Comparison of ENCODE assay signal across 8 cellular contexts in genomic region chr14:22598896-22599244, GRCh38. TPM values are rescaled to one million over a fixed set of nuclear protein-coding genes. Genes with fewer than 3 reads are reported as not detected.
DNase-seq lines count a peak whose midpoint lies in the region; ATAC-seq and TF ChIP-seq lines count a peak whose summit lies in the region.

No MANE protein-coding gene starts in this region.

- no peak for DNase-seq in activated CD4-positive, CD25-positive, alpha-beta regulatory T cell (lab: John Stamatoyannopoulos, UW)
- DNase-seq in SK-N-SH (no peak), dermis microvascular lymphatic vessel endothelial cell (ENCODE audit: low read depth in 2 of 2) (peak; percentile 18 to 74), lower lobe of right lung (no peak)
- peak; percentile 6 for DNase-seq in stimulated activated naive B cell treated with anti-CD40 and anti-IgM and Interleukin-4, amounts not matched to agents 10 μg/mL and 1 μg/mL and 100 μg/mL, for 72 hours

- CTCF ChIA-PET in SK-N-SH (lab: Yijun Ruan, JAX): interaction anchor here (0.6 to 4.0 kb wide), 19 partner anchors 9 to 255 kb away, joined by 3 to 24 read pairs (median 3); partner anchors contain the start of gene DAD1

- H3K36me3 Mint-ChIP-seq in stimulated activated naive B cell treated with anti-CD40 and anti-IgM and Interleukin-4, amounts not matched to agents 10 μg/mL and 1 μg/mL and 100 μg/mL, for 72 hours: peaks cover 29 to 41% of the 10 kb centered on the region in 2 donors

- H3F3A ChIP-seq in SK-N-SH (replicated peaks; ENCODE audit: insufficient read depth): no peaks in the 10 kb centered on the region

- no peaks in the 10 kb centered on the region for H3K9me3 Mint-ChIP-seq in stimulated activated naive B cell treated with anti-CD40 and anti-IgM and Interleukin-4, amounts not matched to agents 10 μg/mL and 1 μg/mL and 100 μg/mL, for 72 hours

- H3K9me3 ChIP-seq in SK-N-SH: no peaks in the 10 kb centered on the region
- H3K9me3 ChIP-seq in lower lobe of right lung: no peaks in the 10 kb centered on the region

- H3K27ac Mint-ChIP-seq in stimulated activated naive B cell treated with anti-CD40 and anti-IgM and Interleukin-4, amounts not matched to agents 10 μg/mL and 1 μg/mL and 100 μg/mL, for 72 hours: peak overlapping the region; percentile 95

- H3K4me1 ChIP-seq in SK-N-SH (ENCODE audit: control insufficient read depth in 1 of 2, insufficient read depth in 2 of 2, low read depth in 1 of 2, low read length in 1 of 2): peaks cover 6 to 8% of the 10 kb centered on the region in 2 experiments; a peak in 3 of 4 replicates
- H3K4me1 ChIP-seq in lower lobe of right lung: peaks cover 22% of the 10 kb centered on the region

- H3K79me2 ChIP-seq in SK-N-SH (ENCODE audit: insufficient read depth): no peaks in the 10 kb centered on the region; the same call in 1 of the 2 replicates

- H3K4me3 ChIP-seq in SK-N-SH (ENCODE audit: low read depth in 2 of 2, low read length in 1 of 2): peak overlapping the region; percentile 89 to 93
- H3K4me3 ChIP-seq in lower lobe of right lung: peak overlapping the region; percentile 89

- peak overlapping the region; percentile 97 to 98 for H3K4me3 Mint-ChIP-seq in stimulated activated naive B cell treated with anti-CD40 and anti-IgM and Interleukin-4, amounts not matched to agents 10 μg/mL and 1 μg/mL and 100 μg/mL, for 72 hours

- H4K20me1 ChIP-seq in SK-N-SH (ENCODE audit: insufficient read depth): no peaks in the 10 kb centered on the region

- peak overlapping the region; percentile 100 for H2AFZ ChIP-seq in SK-N-SH (ENCODE audit: low read depth)

- TF ChIP-seq RAD21 in SK-N-SH (IDR thresholded peaks at IDR 0.05; ENCODE audit: low read length): no peak

- TF ChIP-seq CTCF in SK-N-SH (IDR thresholded peaks at IDR 0.05) (peak; percentile 39), lower lobe of right lung (IDR thresholded peaks at IDR 0.05) (peak; percentile 6)

- H3K27me3 Mint-ChIP-seq in stimulated activated naive B cell treated with anti-CD40 and anti-IgM and Interleukin-4, amounts not matched to agents 10 μg/mL and 1 μg/mL and 100 μg/mL, for 72 hours: no peaks in the 10 kb centered on the region

- peak overlapping the region; percentile 69 for H3K9ac ChIP-seq in SK-N-SH

- H3K27me3 ChIP-seq in SK-N-SH (ENCODE audit: insufficient read depth) (no peaks in the 10 kb centered on the region; the same call in 1 of the 2 replicates), lower lobe of right lung (ENCODE audit: low read depth) (no peaks in the 10 kb centered on the region)

- H3K36me3 ChIP-seq in SK-N-SH (replicated peaks in 1 of 2; ENCODE audit: control insufficient read depth in 1 of 2, insufficient read depth in 2 of 2, low read length in 1 of 2): peaks cover 7 to 9% of the 10 kb centered on the region in 2 experiments
- H3K36me3 ChIP-seq in lower lobe of right lung: peaks cover 26% of the 10 kb centered on the region

- no peak for TF ChIP-seq EP300 in SK-N-SH (IDR thresholded peaks at IDR 0.05; ENCODE audit: borderline replicate concordance in 1 of 2, low read depth in 1 of 2, low read length in 1 of 2)

- peak overlapping the region; percentile 23 to 64; a peak in 3 of 4 replicates for H3K27ac ChIP-seq in SK-N-SH (ENCODE audit: low read depth in 2 of 2, low read length in 1 of 2)
- peak overlapping the region; percentile 89 for H3K27ac ChIP-seq in lower lobe of right lung

- intact Hi-C loops in lower lobe of right lung (cut with DNase I): no loop called here

- peak overlapping the region; percentile 92 for H3K4me2 ChIP-seq in SK-N-SH

- peak; percentile 81 to 91 for ATAC-seq in activated CD4-positive, CD25-positive, alpha-beta regulatory T cell treated with anti-CD3 and anti-CD28 coated beads, Interleukin-2, amount 50 U/mL, for 24 hours
- peak; percentile 65 for ATAC-seq in HG02973 (IDR thresholded peaks at IDR 0.05; ENCODE audit: unreplicated experiment)
- ATAC-seq in lower lobe of right lung: peak; percentile 72 to 89
- ATAC-seq in stimulated activated naive B cell treated with anti-CD40 and anti-IgM and Interleukin-4, amounts not matched to agents 10 μg/mL and 1 μg/mL and 100 μg/mL, for 72 hours (replicated peaks): peak; percentile 71 to 75
- no peak for ATAC-seq in HG03521 (IDR thresholded peaks at IDR 0.05; ENCODE audit: unreplicated experiment)

- WGBS in SK-N-SH (ENCODE audit: low lambda C conversion rate): 8% methylated on average over 5 of the region's 5 CpGs

- POLR2A ChIA-PET in SK-N-SH (lab: Yijun Ruan, JAX): interaction anchor here (1.3 kb wide), 1 partner anchor 408 kb away, joined by 3 read pairs; no protein-coding TSS in a partner anchor

- H3K4me1 Mint-ChIP-seq in stimulated activated naive B cell treated with anti-CD40 and anti-IgM and Interleukin-4, amounts not matched to agents 10 μg/mL and 1 μg/mL and 100 μg/mL, for 72 hours: peaks cover 25 to 39% of the 10 kb centered on the region in 2 donors

- no peaks in the 10 kb centered on the region for H3K9me2 ChIP-seq in SK-N-SH

TF ChIP-seq in SK-N-SH, 30 proteins besides CTCF, POLR2A, EP300 and RAD21:
- peak; percentile 34; the same call in 1 of the 2 replicates for TF ChIP-seq FOSL2 (IDR thresholded peaks at IDR 0.05; ENCODE audit: borderline replicate concordance, low read depth)
- no peak for TF ChIP-seq USF2 (IDR thresholded peaks at IDR 0.05; ENCODE audit: borderline replicate concordance, low read depth, low read length)
- TF ChIP-seq JUND (IDR thresholded peaks at IDR 0.05): 0 out of 2 replicates have a peak, but pooled peaks have one; percentile 9
- TF ChIP-seq MAX (IDR thresholded peaks at IDR 0.05; ENCODE audit: low read depth): peak; percentile 49; the same call in 1 of the 2 replicates
- no peak for TF ChIP-seq MXI1 (IDR thresholded peaks at IDR 0.05; ENCODE audit: low read depth, low read length)
- TF ChIP-seq EZH2phosphoT487 (IDR thresholded peaks at IDR 0.05; ENCODE audit: borderline replicate concordance, low read depth): no peak
- TF ChIP-seq RCOR1 (IDR thresholded peaks at IDR 0.05; ENCODE audit: low read length): no peak
- no peak for TF ChIP-seq RFX5 (IDR thresholded peaks at IDR 0.05; ENCODE audit: low read length)
- TF ChIP-seq GABPA (IDR thresholded peaks at IDR 0.05; ENCODE audit: low read depth): no peak
TF ChIP-seq in SK-N-SH: peak in this region for 3.

RNA-seq across cellular contexts. Expression of gene ABHD4, which starts 0.8 kb away (rescaled TPM):
- 15.0 and 18.8 TPM in 2 replicates for polyA plus RNA-seq in SK-N-SH (2012; rRNA removed)
- polyA plus RNA-seq in SK-N-SH (2012; cell fraction: cytosol; rRNA removed): 8.3 and 12.0 TPM in 2 replicates
- polyA plus RNA-seq in SK-N-SH (2012; cell fraction: nucleus; rRNA removed): 14.3 and 16.8 TPM in 2 replicates
- total RNA-seq in dermis microvascular lymphatic vessel endothelial cell: 5.4 and 9.6 TPM in 2 replicates
- 28.5 TPM for total RNA-seq in lower lobe of right lung

RNA-seq across cellular contexts. Expression of gene DAD1, which starts 9.8 kb away (rescaled TPM):
- polyA plus RNA-seq in SK-N-SH (2012; rRNA removed): 406 and 478 TPM in 2 replicates
- 402 and 422 TPM in 2 replicates for polyA plus RNA-seq in SK-N-SH (2012; cell fraction: cytosol; rRNA removed)
- 149 and 190 TPM in 2 replicates for polyA plus RNA-seq in SK-N-SH (2012; cell fraction: nucleus; rRNA removed)
- total RNA-seq in dermis microvascular lymphatic vessel endothelial cell (301 and 362 TPM in 2 replicates), lower lobe of right lung (162 TPM)

RNA-seq across cellular contexts. Expression of gene OR6J1, which starts 45.3 kb away (rescaled TPM):
- polyA plus RNA-seq in SK-N-SH (2012; rRNA removed): not detected in 2 replicates
- not detected in 2 replicates for polyA plus RNA-seq in SK-N-SH (2012; cell fraction: cytosol; rRNA removed)
- polyA plus RNA-seq in SK-N-SH (2012; cell fraction: nucleus; rRNA removed): not detected in 2 replicates
- total RNA-seq in dermis microvascular lymphatic vessel endothelial cell (not detected in 2 replicates), lower lobe of right lung (not detected)

Comparison
In these comparisons a context has a peak if more than half of its experiments do, and no peak if none do; other contexts are left out.
1. DNase-seq: peak in dermis microvascular lymphatic vessel endothelial cell (2 of 2) and stimulated activated naive B cell treated with anti-CD40 and anti-IgM and Interleukin-4, amounts not matched to agents 10 μg/mL and 1 μg/mL and 100 μg/mL, for 72 hours (single experiment); none in activated CD4-positive, CD25-positive, alpha-beta regulatory T cell (0 of 4), SK-N-SH (single experiment) and lower lobe of right lung (single experiment).